8 cellular contexts compared by ENCODE assay signal in genomic region chr14:92531151-92531873, GRCh38. TPM values are rescaled to one million over a fixed set of nuclear protein-coding genes. Genes with fewer than 3 reads are reported as not detected.
A peak's percentile ranks its signal among the peaks of the same experiment; 100 is the strongest.
DNase-seq lines count a peak whose midpoint lies in the region; TF ChIP-seq lines count a peak whose summit lies in the region.

No MANE protein-coding gene starts in this region.

- no peaks in the 10 kb centered on the region for H3K27me3 ChIP-seq in suprapubic skin
- H3K27me3 ChIP-seq in esophagus muscularis mucosa: no peaks in the 10 kb centered on the region

- intact Hi-C loops in esophagus muscularis mucosa (cut with DNase I): no loop called here

- peak; percentile 40 for TF ChIP-seq POLR2A in NB4 (IDR thresholded peaks at IDR 0.05; ENCODE audit: extremely low read depth, insufficient read length)
- TF ChIP-seq POLR2A in suprapubic skin (IDR thresholded peaks at IDR 0.05): no peak
- no peak for TF ChIP-seq POLR2A in esophagus muscularis mucosa (IDR thresholded peaks at IDR 0.05; ENCODE audit: low read depth)

- no peaks in the 10 kb centered on the region; the same call in 1 of the 2 replicates for H3K27me3 Mint-ChIP-seq in HFFc6 (ENCODE audit: insufficient read depth)

- H3K36me3 ChIP-seq in suprapubic skin (no peaks in the 10 kb centered on the region), esophagus muscularis mucosa (no peaks in the 10 kb centered on the region)

- H3K27ac ChIP-seq in suprapubic skin (no peak overlapping the region), esophagus muscularis mucosa (replicated peaks in 1 of 4) (no peak overlapping the region)

- 87% methylated on average over 14 of the region's 14 CpGs for WGBS in suprapubic skin
- 77% methylated on average over 12 of the region's 14 CpGs for WGBS in esophagus muscularis mucosa

- H3K4me1 Mint-ChIP-seq in HFFc6 (ENCODE audit: low read depth): peaks cover 48% of the 10 kb centered on the region

- no peak overlapping the region for H3K27ac Mint-ChIP-seq in HFFc6

- peaks cover 13% of the 10 kb centered on the region for H3K36me3 Mint-ChIP-seq in HFFc6 (ENCODE audit: low read depth)

- DNase-seq in GM12865 (ENCODE audit: low read depth): peak; percentile 53
- peak; percentile 85 for DNase-seq in NB4 (ENCODE audit: low read depth)
- peak; percentile 76 for DNase-seq in activated naive CD8-positive, alpha-beta T cell treated with anti-CD3 and anti-CD28 coated beads, Interleukin-2, amount 50 U/mL, for 16 hours (ENCODE audit: low read depth, low spot score)
- DNase-seq in stimulated activated CD4-positive, alpha-beta T cell treated with anti-CD3 and anti-CD28 coated beads, Interleukin-4, amount 100 ng/mL, for 1 hour: peak; percentile 32
- DNase-seq in suprapubic skin (ENCODE audit: low spot score in 2 of 2): no peak
- DNase-seq in esophagus muscularis mucosa (ENCODE audit: extremely low spot score): no peak
- DNase-seq in NOMO-1 treated with DMSO at 0.1 percent for 48 hours (lab: John Stamatoyannopoulos, UW; ENCODE audit: unreplicated experiment): no peak
- DNase-seq in HFFc6: no peak

- H3K9me3 Mint-ChIP-seq in HFFc6: no peaks in the 10 kb centered on the region

- TF ChIP-seq CTCF in GM12865 (IDR thresholded peaks at IDR 0.05; ENCODE audit: insufficient read depth, low read depth, low read length, missing control alignments) (no peak), NB4 (IDR thresholded peaks at IDR 0.05; ENCODE audit: low read depth, low read length) (no peak), suprapubic skin (IDR thresholded peaks at IDR 0.05) (no peak), esophagus muscularis mucosa (IDR thresholded peaks at IDR 0.05) (no peak), HFFc6 (IDR thresholded peaks at IDR 0.05) (no peak)

- H3K9me3 ChIP-seq in suprapubic skin (no peaks in the 10 kb centered on the region), esophagus muscularis mucosa (no peaks in the 10 kb centered on the region)

- H3K4me3 Mint-ChIP-seq in HFFc6: no peak overlapping the region

- TF ChIP-seq EP300 in suprapubic skin (IDR thresholded peaks at IDR 0.05): no peak
- no peak for TF ChIP-seq EP300 in esophagus muscularis mucosa (IDR thresholded peaks at IDR 0.05)

- H3K4me3 ChIP-seq in GM12865 (ENCODE audit: low read depth, low read length) (no peak overlapping the region), NB4 (ENCODE audit: low read depth, low read length) (peak overlapping the region; percentile 1), suprapubic skin (no peak overlapping the region), esophagus muscularis mucosa (no peak overlapping the region)

- peaks cover 6% of the 10 kb centered on the region for H3K4me1 ChIP-seq in suprapubic skin
- peaks cover 3 to 19% (median 8%) of the 10 kb centered on the region in 4 donors for H3K4me1 ChIP-seq in esophagus muscularis mucosa

RNA-seq across cellular contexts. Expression of gene RIN3, which starts 17.7 kb away (rescaled TPM):
- total RNA-seq in suprapubic skin: 10 to 100 TPM in 2 of 4 donors, 1 to 10 TPM in 2; 2.1 to 10.4 (median 7.2) TPM
- total RNA-seq in esophagus muscularis mucosa: 10 to 100 TPM; 10.6 to 20.0 (median 13.1) TPM
- total RNA-seq in HFFc6 (2021; fragmentation: NEBNext Ultra II Directional; extraction: Animal tissue kit (Norgen Biotek cat#: 25700)): 10 to 100 TPM; 19.7 to 26.0 (median 24.6) TPM

Comparison
In these comparisons a context has a peak if more than half of its experiments do, and no peak if none do; other contexts are left out.
1. DNase-seq: peak in GM12865 (single experiment), NB4 (single experiment), activated naive CD8-positive, alpha-beta T cell treated with anti-CD3 and anti-CD28 coated beads, Interleukin-2, amount 50 U/mL, for 16 hours (single experiment) and stimulated activated CD4-positive, alpha-beta T cell treated with anti-CD3 and anti-CD28 coated beads, Interleukin-4, amount 100 ng/mL, for 1 hour (single experiment); none in suprapubic skin (0 of 2), esophagus muscularis mucosa (single experiment), NOMO-1 treated with DMSO at 0.1 percent for 48 hours (single experiment) and HFFc6 (single experiment).